ENCODE assay signal across 25 cellular contexts in genomic region chr13:36146513-36147276, GRCh38. TPM values are rescaled to one million over a fixed set of nuclear protein-coding genes. Genes with fewer than 3 reads are reported as not detected.
DNase-seq lines count a peak whose midpoint lies in the region; ATAC-seq, FAIRE-seq and TF ChIP-seq lines count a peak whose summit lies in the region.
"Had no signal": no experiment of that assay in that cellular context is flagged by ENCODE, and none has a peak within 500 bp of the region (broad histone marks: within the 10 kb centered on the region; RNA-seq: fewer than 3 reads in every experiment).

No MANE protein-coding gene starts in this region.

- no peaks in the 10 kb centered on the region for H3F3A ChIP-seq in PC-9 (ENCODE audit: insufficient read depth, low read depth)

- no peaks in the 10 kb centered on the region for H3K9me2 ChIP-seq in PC-9 (ENCODE audit: insufficient read depth)

- BruUV-seq in endothelial cell of umbilical vein (replicated peaks; lab: Mats Ljungman, UMichigan) (no TSS peak), PC-9 (replicated peaks; lab: Mats Ljungman, UMichigan) (no TSS peak)

- intact Hi-C loops in left cardiac atrium (cut with DNase I) (no loop called here), endothelial cell of umbilical vein (cut with micrococcal nuclease) (loop anchor here (1.0 to 5.0 kb wide), 2 partner anchors 201 to 308 kb away; partner anchors contain the start of gene SPART), PC-9 (cut with micrococcal nuclease; ENCODE audit: unreplicated experiment) (no loop called here), transverse colon (cut with DNase I; ENCODE audit: low total_unique reads) (no loop called here)

- H4K20me1 ChIP-seq in endothelial cell of umbilical vein (replicated peaks; ENCODE audit: control insufficient read depth, extremely low read depth, insufficient read depth, low read length): no peaks in the 10 kb centered on the region
- H4K20me1 ChIP-seq in PC-9 (ENCODE audit: insufficient read depth): no peaks in the 10 kb centered on the region

- peak overlapping the region; percentile 19 to 26 for H3K27ac ChIP-seq in right atrium auricular region
- H3K27ac ChIP-seq in endothelial cell of umbilical vein (ENCODE audit: insufficient read depth, low read depth, low read length): peak overlapping the region; percentile 66
- no peak overlapping the region for H3K27ac ChIP-seq in PC-9
- no peak overlapping the region for H3K27ac ChIP-seq in transverse colon
- H3K27ac ChIP-seq: HL-60, KMS-11, RWPE1, SK-N-MC had no signal

- peak overlapping the region; percentile 31 for H3K9ac ChIP-seq in endothelial cell of umbilical vein (replicated peaks; ENCODE audit: extremely low read depth, insufficient read depth, low read length)
- H3K9ac ChIP-seq: KMS-11 had no signal

- no peak for TF ChIP-seq EP300 in transverse colon (IDR thresholded peaks at IDR 0.05; ENCODE audit: low read depth)

- CTCF ChIA-PET in endothelial cell of umbilical vein (lab: Charles Lee) (no interaction called here), PC-9 (lab: Charles Lee) (no interaction called here)

- 75 to 76% methylated on average over 4 of the region's 4 CpGs for WGBS in transverse colon (ENCODE audit: low coverage in 1 of 2), 2 donors

- FAIRE-seq in endothelial cell of umbilical vein (lab: Jason Lieb, UNC): no peak
- FAIRE-seq: GM19239, H1 had no signal

- peaks cover 0 to 21% of the 10 kb centered on the region in 2 donors for H3K9me3 ChIP-seq in right atrium auricular region
- H3K9me3 ChIP-seq in endothelial cell of umbilical vein (replicated peaks; ENCODE audit: control insufficient read depth, insufficient read depth, low read length): no peaks in the 10 kb centered on the region
- 0 out of 2 replicates have a peak, but pooled peaks cover 9% of the 10 kb centered on the region for H3K9me3 ChIP-seq in PC-9 (ENCODE audit: insufficient read depth, low read depth)
- H3K9me3 ChIP-seq in transverse colon: peaks cover 0 to 6% of the 10 kb centered on the region in 2 donors
- H3K9me3 ChIP-seq: BE2C had no signal

- dilution Hi-C loops in endothelial cell of umbilical vein (cut with MboI; ENCODE audit: extremely low pct_ligation_motif_present, low sequenced_read_pairs): no loop called here

- H2AFZ ChIP-seq in endothelial cell of umbilical vein (ENCODE audit: low read depth, low read length): no peak overlapping the region
- no peak overlapping the region for H2AFZ ChIP-seq in PC-9

- POLR2A ChIA-PET in endothelial cell of umbilical vein (lab: Charles Lee): no interaction called here
- POLR2A ChIA-PET in PC-9 (lab: Charles Lee; ENCODE audit: unreplicated experiment): no interaction called here

- TF ChIP-seq CTCF in right atrium auricular region (IDR thresholded peaks at IDR 0.05): no peak
- TF ChIP-seq CTCF in endothelial cell of umbilical vein (IDR thresholded peaks at IDR 0.05; ENCODE audit: extremely low read depth in 1 of 2, insufficient read depth in 1 of 2, low read depth in 1 of 2, low read length in 2 of 2): no peak
- no peak for TF ChIP-seq CTCF in PC-9 (conservative IDR thresholded peaks at IDR 0.05)
- no peak for TF ChIP-seq CTCF in transverse colon (IDR thresholded peaks at IDR 0.05)

- H3K4me1 ChIP-seq in right atrium auricular region (no peaks in the 10 kb centered on the region), endothelial cell of umbilical vein (ENCODE audit: control insufficient read depth, extremely low read depth, insufficient read depth, low read length) (peaks cover 5% of the 10 kb centered on the region), PC-9 (replicated peaks; ENCODE audit: insufficient read depth) (no peaks in the 10 kb centered on the region; the same call in 1 of the 2 replicates), transverse colon (no peaks in the 10 kb centered on the region)
- H3K4me1 ChIP-seq: BE2C had no signal

- H3K79me2 ChIP-seq in endothelial cell of umbilical vein (ENCODE audit: control insufficient read depth, insufficient read depth, low read length): no peaks in the 10 kb centered on the region
- no peaks in the 10 kb centered on the region for H3K79me2 ChIP-seq in PC-9 (ENCODE audit: low read depth)

- no peaks in the 10 kb centered on the region for H3K36me3 ChIP-seq in right atrium auricular region
- H3K36me3 ChIP-seq in endothelial cell of umbilical vein (ENCODE audit: control insufficient read depth in 2 of 2, extremely low read depth in 1 of 2, insufficient read depth in 2 of 2, low read length in 2 of 2): no peaks in the 10 kb centered on the region
- no peaks in the 10 kb centered on the region for H3K36me3 ChIP-seq in PC-9 (ENCODE audit: low read depth)
- H3K36me3 ChIP-seq in transverse colon: no peaks in the 10 kb centered on the region
- H3K36me3 ChIP-seq: BE2C had no signal

- TF ChIP-seq POLR2A in endothelial cell of umbilical vein (IDR thresholded peaks at IDR 0.05; ENCODE audit: low read depth, low read length) (no peak), transverse colon (IDR thresholded peaks at IDR 0.05) (no peak)

- no peak for DNase-seq in right atrium auricular region (ENCODE audit: low spot score)
- no peak for DNase-seq in left cardiac atrium
- DNase-seq in M059J (ENCODE audit: low read depth): peak; percentile 38
- DNase-seq in endothelial cell of umbilical vein (ENCODE audit: low read depth, low spot score): no peak
- DNase-seq in PC-9: no peak
- no peak for DNase-seq in transverse colon
- DNase-seq in H4 (ENCODE audit: low spot score): no peak
- DNase-seq: ACHN, BE2C, Calu3, DMS79 treated with DMSO at 0.1 percent for 48 hours, NCI-H1048, NCI-H1417, NCI-H1694, NCI-H2029 treated with DMSO at 0.1 percent for 48 hours, NCI-H526 treated with DMSO at 0.1 percent for 48 hours, SIG-M5 had no signal

- H3K9me1 ChIP-seq in endothelial cell of umbilical vein (replicated peaks; ENCODE audit: control insufficient read depth, extremely low read depth, insufficient read depth, low read length): no peaks in the 10 kb centered on the region

- no peak for ATAC-seq in left cardiac atrium
- ATAC-seq: HCT116 had no signal

- in situ Hi-C loops in transverse colon (cut with MboI; ENCODE audit: low pct_ligation_motif_present in 1 of 4, low pct_unique_long_range_greater_than_20kb in 1 of 4, low sequenced_read_pairs in 3 of 4): no loop called here

- H3K4me2 ChIP-seq in endothelial cell of umbilical vein (ENCODE audit: insufficient read depth, low read length) (no peak overlapping the region), PC-9 (no peak overlapping the region)
- H3K4me2 ChIP-seq: KMS-11 had no signal

- H3K27me3 ChIP-seq in right atrium auricular region (no peaks in the 10 kb centered on the region), endothelial cell of umbilical vein (ENCODE audit: control insufficient read depth in 2 of 2, insufficient read depth in 2 of 2, low read length in 2 of 2) (peaks cover 0 to 2% of the 10 kb centered on the region in 2 experiments), PC-9 (ENCODE audit: insufficient read depth, low read depth) (no peaks in the 10 kb centered on the region), transverse colon (no peaks in the 10 kb centered on the region)
- H3K27me3 ChIP-seq: BE2C had no signal

- H3K4me3 ChIP-seq in right atrium auricular region (no peak overlapping the region), endothelial cell of umbilical vein (replicated peaks in 1 of 3; ENCODE audit: insufficient read depth in 1 of 3, low read depth in 1 of 3, low read length in 3 of 3) (no peak overlapping the region), PC-9 (no peak overlapping the region), transverse colon (no peak overlapping the region)
- H3K4me3 ChIP-seq: SK-N-MC had no signal

TF ChIP-seq in endothelial cell of umbilical vein, 7 proteins besides CTCF, POLR2A, EP300 and RAD21:
- peak; percentile 65 for TF ChIP-seq GATA2 (IDR thresholded peaks at IDR 0.05; ENCODE audit: insufficient read depth, insufficient read length, low read depth, low read length)
- TF ChIP-seq MYC (IDR thresholded peaks at IDR 0.05; ENCODE audit: low read depth, low read length): no peak

RNA-seq across cellular contexts. Expression of gene DCLK1, which starts 15.5 kb away (rescaled TPM):
- total RNA-seq in right atrium auricular region: 10 to 100 TPM in 1 of 2 donors, 1 to 10 TPM in 1; 4.7 to 10.1 TPM
- total RNA-seq in left cardiac atrium: 10 to 100 TPM; 18.2 to 30.1 TPM
- total RNA-seq in M059J (2014; rRNA removed; shearing (Covaris generic)): 1.2 and 2.0 TPM in 2 replicates
- 3.9 and 4.5 TPM in 2 replicates for total RNA-seq in endothelial cell of umbilical vein
- 0.21 and 0.28 TPM in 2 replicates for polyA plus RNA-seq in endothelial cell of umbilical vein
- polyA plus RNA-seq in endothelial cell of umbilical vein (2011; cell fraction: cytosol; rRNA removed): 0.25 and 0.27 TPM in 2 replicates
- 0.83 and 1.2 TPM in 2 replicates for polyA plus RNA-seq in endothelial cell of umbilical vein (2011; cell fraction: nucleus; rRNA removed)
- polyA plus RNA-seq in endothelial cell of umbilical vein (2012): 0.19 and 0.47 TPM in 2 replicates
- 0.53 and 1.3 TPM in 2 replicates for polyA minus RNA-seq in endothelial cell of umbilical vein
- not detected for polyA minus RNA-seq in endothelial cell of umbilical vein (2011; cell fraction: cytosol; rRNA and poly(A)+ RNA removed)
- polyA minus RNA-seq in endothelial cell of umbilical vein (2011; cell fraction: nucleus; rRNA and poly(A)+ RNA removed): 1.2 and 3.7 TPM in 2 replicates
- total RNA-seq in PC-9 (2021): 1.3 and 1.4 TPM in 2 replicates
- 10 to 100 TPM in 1 of 4 donors, 1 to 10 TPM in 3; 1.1 to 10.8 (median 6.7) TPM for total RNA-seq in transverse colon
- 0.97 and 2.9 TPM in 2 replicates for total RNA-seq in H4 (2014; rRNA removed; shearing (Covaris generic))
- total RNA-seq: Calu3 had no signal
- polyA plus RNA-seq: IgD-negative memory B cell had no signal

Comparison
In these comparisons a context has a peak if more than half of its experiments do, and no peak if none do; other contexts are left out.
1. H3K27ac ChIP-seq: peak in right atrium auricular region (2 of 2) and endothelial cell of umbilical vein (single experiment); none in PC-9 (single experiment) and transverse colon (0 of 4).